17 cellular contexts compared by ENCODE assay signal in the genomic region with DNA sequence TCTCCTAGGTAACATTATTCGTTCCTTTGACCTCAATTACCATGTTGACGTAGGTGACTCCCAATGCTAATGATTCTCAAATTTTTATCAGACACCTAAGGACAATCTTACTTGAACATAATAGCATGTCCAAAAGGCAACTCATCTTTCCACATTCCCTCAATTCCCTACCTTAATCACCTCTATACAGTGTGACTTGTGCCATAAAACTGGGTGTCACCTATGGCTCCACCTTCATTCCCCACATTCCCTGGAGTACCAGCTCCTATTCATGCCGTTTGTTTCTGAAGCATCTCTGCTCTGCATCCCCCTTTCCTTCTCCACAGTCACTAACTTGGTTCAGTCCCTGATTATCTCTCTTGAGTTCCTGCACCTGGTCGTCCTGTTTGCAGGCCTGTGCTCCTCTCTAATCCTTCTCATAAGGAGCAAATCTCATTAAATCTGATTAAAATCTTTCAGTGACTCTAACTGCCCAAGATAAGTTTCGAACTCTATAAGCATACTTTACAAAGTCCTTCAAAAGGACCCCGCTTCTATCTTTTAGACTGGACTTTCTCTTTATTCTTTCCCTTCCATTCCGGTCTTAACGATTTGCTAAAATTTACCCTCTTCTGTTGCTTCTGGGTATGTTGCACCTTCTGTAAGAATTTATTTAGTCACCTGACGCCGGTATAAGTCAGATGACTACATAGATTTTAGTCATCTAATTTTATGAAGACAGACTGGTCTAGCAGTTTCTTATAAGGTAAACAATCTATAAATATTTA.
DNase-seq lines count a peak whose midpoint lies in the region; ATAC-seq and TF ChIP-seq lines count a peak whose summit lies in the region.
"Had no signal": no experiment of that assay in that cellular context is flagged by ENCODE, and none has a peak within 500 bp of the region (broad histone marks: within the 10 kb centered on the region; RNA-seq: fewer than 3 reads in every experiment).

No MANE protein-coding gene starts in this region.

- WGBS in thyroid gland, 2 donors, result 86 to 91% methylated on average over 10 of the region's 10 CpGs

- no peak for ATAC-seq in left ventricle myocardium superior
- peak; percentile 19 for ATAC-seq in mucosa of descending colon
- ATAC-seq: activated CD8-positive, alpha-beta T cell treated with anti-CD3 and anti-CD28 coated beads for 36 hours; activated naive CD8-positive, alpha-beta T cell treated with anti-CD3 and anti-CD28 coated beads, Interleukin-2, amount 50 U/mL, for 24 hours; activated T-helper 17 cell treated with anti-CD3 and anti-CD28 coated beads, Interleukin-2, amount 50 U/mL, for 72 hours; sciatic nerve had no signal

- DNase-seq in left ventricle myocardium inferior (no peak), left ventricle myocardium superior (no peak), mucosa of descending colon (no peak), thyroid gland (no peak), NCI-H226 (no peak), erythroblast (lab: John Stamatoyannopoulos, UW) (no peak), ascending aorta (ENCODE audit: low spot score in 2 of 2) (no peak)
- DNase-seq: activated CD8-positive, alpha-beta T cell treated with anti-CD3 and anti-CD28 coated beads for 36 hours; activated naive CD8-positive, alpha-beta T cell treated with anti-CD3 and anti-CD28 coated beads, Interleukin-2, amount 50 U/mL, for 24 hours; NCI-H1694 treated with DMSO at 0.1 percent for 48 hours; NCI-H526; nucleus accumbens; tibial artery had no signal

- TF ChIP-seq POLR2A in thyroid gland (IDR thresholded peaks at IDR 0.05), result no peak
- no peak for TF ChIP-seq POLR2A in erythroblast (IDR thresholded peaks at IDR 0.05; ENCODE audit: low read length)

- H3K27ac ChIP-seq in left ventricle myocardium inferior (replicated peaks), result peak overlapping the region; percentile 99
- peak overlapping the region; percentile 50 for H3K27ac ChIP-seq in cingulate gyrus (ENCODE audit: low read depth, low read length)
- H3K27ac ChIP-seq in thyroid gland, result no peak overlapping the region
- no peak overlapping the region for H3K27ac ChIP-seq in ascending aorta
- H3K27ac ChIP-seq: BLaER1 treated with 17β-estradiol and CSF1 and Interleukin-3, amounts not matched to agents 10 nM and 100 nM had no signal

- intact Hi-C loops in left ventricle myocardium inferior (cut with micrococcal nuclease), result loop anchor here (5.0 kb wide), 1 partner anchor 37 kb away; no protein-coding TSS in a partner anchor
- intact Hi-C loops in left ventricle myocardium superior (cut with micrococcal nuclease), result loop anchor here (5.0 kb wide), 1 partner anchor 92 kb away; no protein-coding TSS in a partner anchor
- intact Hi-C loops in mucosa of descending colon (cut with DNase I, micrococcal nuclease), result no loop called here
- intact Hi-C loops in thyroid gland (cut with DNase I), result loop anchor here (10.0 kb wide), 1 partner anchor 84 kb away; no protein-coding TSS in a partner anchor
- intact Hi-C loops in ascending aorta (cut with DNase I), result no loop called here

- TF ChIP-seq CTCF in left ventricle myocardium inferior (IDR thresholded peaks at IDR 0.05; ENCODE audit: borderline replicate concordance) (no peak), mucosa of descending colon (IDR thresholded peaks at IDR 0.05) (no peak), thyroid gland (IDR thresholded peaks at IDR 0.05) (no peak), ascending aorta (IDR thresholded peaks at IDR 0.05) (no peak)

- H3K4me1 ChIP-seq in left ventricle myocardium inferior (peaks cover 69% of the 10 kb centered on the region), mucosa of descending colon (ENCODE audit: low read depth) (peaks cover 18% of the 10 kb centered on the region), thyroid gland (peaks cover 0 to 11% of the 10 kb centered on the region in 2 donors), ascending aorta (peaks cover 0 to 7% of the 10 kb centered on the region in 2 donors)

- H3K36me3 ChIP-seq in left ventricle myocardium inferior, result no peaks in the 10 kb centered on the region
- H3K36me3 ChIP-seq in mucosa of descending colon (ENCODE audit: low read depth), result no peaks in the 10 kb centered on the region
- H3K36me3 ChIP-seq in thyroid gland, result no peaks in the 10 kb centered on the region
- H3K36me3 ChIP-seq in ascending aorta, result no peaks in the 10 kb centered on the region

- H3K27me3 ChIP-seq in left ventricle myocardium inferior (ENCODE audit: low read depth), result no peaks in the 10 kb centered on the region
- no peaks in the 10 kb centered on the region for H3K27me3 ChIP-seq in thyroid gland
- H3K27me3 ChIP-seq in ascending aorta, result no peaks in the 10 kb centered on the region
- H3K27me3 ChIP-seq: tibial artery had no signal

- H3K4me3 ChIP-seq in left ventricle myocardium inferior (peak overlapping the region; percentile 92), mucosa of descending colon (no peak overlapping the region), thyroid gland (replicated peaks in 1 of 3) (no peak overlapping the region), ascending aorta (no peak overlapping the region)
- H3K4me3 ChIP-seq: BLaER1 treated with 17β-estradiol and CSF1 and Interleukin-3, amounts not matched to agents 10 nM and 100 nM had no signal

- peaks cover 13% of the 10 kb centered on the region for H3K9me3 ChIP-seq in left ventricle myocardium inferior (replicated peaks)
- H3K9me3 ChIP-seq in mucosa of descending colon, result no peaks in the 10 kb centered on the region
- H3K9me3 ChIP-seq in thyroid gland, result no peaks in the 10 kb centered on the region
- no peaks in the 10 kb centered on the region for H3K9me3 ChIP-seq in ascending aorta
- H3K9me3 ChIP-seq: tibial artery had no signal

Comparison
In these comparisons a context has a peak if more than half of its experiments do, and no peak if none do; other contexts are left out.
1. H3K27ac ChIP-seq: peak in left ventricle myocardium inferior (single experiment) and cingulate gyrus (single experiment); none in thyroid gland (0 of 3) and ascending aorta (0 of 2).
2. intact Hi-C loops: an anchor here in left ventricle myocardium inferior (5.0 kb wide), left ventricle myocardium superior (5.0 kb wide) and thyroid gland (10.0 kb wide); none called in mucosa of descending colon and ascending aorta.